Comparison of ENCODE assay signal across 22 cellular contexts in genomic region chr5:124643306-124643705, GRCh38.
"Had no signal": no experiment of that assay in that cellular context is flagged by ENCODE, and none has a peak within 500 bp of the region (broad histone marks: within the 10 kb centered on the region; RNA-seq: fewer than 3 reads in every experiment).

No MANE protein-coding gene starts in this region.

- H3K27me3 ChIP-seq: ascending aorta, suprapubic skin, transverse colon, vagina had no signal

- H3K4me3 Mint-ChIP-seq: activated CD4-positive, alpha-beta T cell treated with anti-CD3 and anti-CD28 coated beads, Interleukin-2, amount 10 ng/mL, durations not matched to agents 7 days and 5 days; activated naive CD4-positive, alpha-beta T cell treated with anti-CD3 and anti-CD28 coated beads, Interleukin-2, amount 10 ng/mL, durations not matched to agents 7 days and 5 days; effector memory CD8-positive, alpha-beta T cell; stimulated activated naive CD8-positive, alpha-beta T cell treated with anti-CD3 and anti-CD28 coated beads, Interleukin-15, Interleukin-2, amounts not matched to agents 100 ng/mL and 50 ng/mL, for 24 hours had no signal

- DNase-seq: activated CD4-positive, alpha-beta T cell treated with anti-CD3 and anti-CD28 coated beads, Interleukin-2, amount 10 ng/mL, durations not matched to agents 7 days and 5 days; activated CD8-positive, alpha-beta memory T cell treated with anti-CD3 and anti-CD28 coated beads, Interleukin-2, amount 50 U/mL, for 4 hours; activated effector memory CD4-positive, alpha-beta T cell treated with Interleukin-2 at 50 U/mL for 16 hours; activated naive CD4-positive, alpha-beta T cell treated with anti-CD3 and anti-CD28 coated beads, Interleukin-2, amount 10 ng/mL, durations not matched to agents 7 days and 5 days; activated T-cell treated with anti-CD3 and anti-CD28 coated beads, Interleukin-2, amount 50 U/mL, for 48 hours; dermis blood vessel endothelial cell; effector memory CD8-positive, alpha-beta T cell; foreskin fibroblast; glutamatergic neuron; hypothalamus; kidney; midbrain; right cardiac atrium; T1000; transverse colon had no signal

- H3K9me3 ChIP-seq: ascending aorta, prostate gland, suprapubic skin, transverse colon, vagina had no signal

- H3K27me3 Mint-ChIP-seq: effector memory CD8-positive, alpha-beta T cell had no signal

- H3K36me3 ChIP-seq: prostate gland, transverse colon, vagina had no signal

- H3K36me3 Mint-ChIP-seq: activated naive CD4-positive, alpha-beta T cell treated with anti-CD3 and anti-CD28 coated beads, Interleukin-2, amount 10 ng/mL, durations not matched to agents 7 days and 5 days had no signal

- H3K27ac ChIP-seq: ascending aorta, prostate gland, suprapubic skin, transverse colon, vagina had no signal

- H3K4me1 ChIP-seq: ascending aorta, prostate gland, suprapubic skin had no signal

- FAIRE-seq: bronchial epithelial cell, kidney had no signal

- H3K9me3 Mint-ChIP-seq: activated CD4-positive, alpha-beta T cell treated with anti-CD3 and anti-CD28 coated beads, Interleukin-2, amount 10 ng/mL, durations not matched to agents 7 days and 5 days; activated naive CD4-positive, alpha-beta T cell treated with anti-CD3 and anti-CD28 coated beads, Interleukin-2, amount 10 ng/mL, durations not matched to agents 7 days and 5 days; stimulated activated naive CD8-positive, alpha-beta T cell treated with anti-CD3 and anti-CD28 coated beads, Interleukin-15, Interleukin-2, amounts not matched to agents 100 ng/mL and 50 ng/mL, for 24 hours had no signal

- H3K27ac Mint-ChIP-seq: activated CD4-positive, alpha-beta T cell treated with anti-CD3 and anti-CD28 coated beads, Interleukin-2, amount 10 ng/mL, durations not matched to agents 7 days and 5 days; activated naive CD4-positive, alpha-beta T cell treated with anti-CD3 and anti-CD28 coated beads, Interleukin-2, amount 10 ng/mL, durations not matched to agents 7 days and 5 days; effector memory CD8-positive, alpha-beta T cell; stimulated activated naive CD8-positive, alpha-beta T cell treated with anti-CD3 and anti-CD28 coated beads, Interleukin-15, Interleukin-2, amounts not matched to agents 100 ng/mL and 50 ng/mL, for 24 hours had no signal

- H3K4me3 ChIP-seq: ascending aorta, lung, prostate gland, suprapubic skin, transverse colon, vagina had no signal
